Comparison of ENCODE assay signal across 8 cellular contexts in the genomic region with DNA sequence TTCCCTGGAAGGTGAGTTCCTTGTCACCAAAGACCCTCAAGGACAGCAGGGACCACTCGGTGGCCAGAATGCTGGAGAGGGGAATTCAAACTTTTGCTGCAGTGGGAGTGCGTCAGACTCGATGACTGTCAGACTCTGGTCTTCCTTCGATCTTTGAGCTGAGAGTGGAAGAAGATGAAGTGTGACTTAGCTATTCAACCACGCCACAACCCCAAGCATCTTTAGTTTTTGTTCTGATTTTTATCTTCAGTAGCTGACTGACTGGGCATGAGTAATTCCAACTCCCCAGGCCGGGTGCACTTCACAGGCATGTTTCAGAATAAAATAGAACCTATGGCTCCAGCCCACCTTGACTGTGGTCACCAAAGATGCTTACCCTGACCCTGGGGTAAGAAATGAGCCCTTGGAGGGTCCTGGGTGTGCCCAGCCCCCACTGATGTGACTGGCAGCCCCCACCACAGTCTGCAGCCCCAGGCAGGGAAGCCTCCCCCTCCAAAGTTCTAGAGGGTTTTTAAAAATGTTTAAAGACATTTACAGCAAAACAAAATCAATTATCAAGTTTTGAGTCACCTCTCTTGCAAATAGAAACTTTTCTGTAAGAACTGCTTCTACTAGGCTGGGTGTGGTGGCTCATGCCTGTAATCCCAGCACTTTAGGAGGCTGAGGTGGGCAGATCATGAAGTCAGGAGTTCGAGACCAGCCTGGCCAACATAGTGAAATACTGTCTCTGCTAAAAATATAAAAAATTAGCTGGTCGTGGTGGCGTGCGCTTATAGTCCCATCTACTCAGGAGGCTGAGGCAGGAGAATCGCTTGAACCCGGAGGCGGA. TPM values are rescaled to one million over a fixed set of nuclear protein-coding genes. Genes with fewer than 3 reads are reported as not detected.
DNase-seq lines count a peak whose midpoint lies in the region; ATAC-seq, FAIRE-seq and TF ChIP-seq lines count a peak whose summit lies in the region.

No MANE protein-coding gene starts in this region.

- H3K27ac Mint-ChIP-seq in activated T-helper 2 cell treated with anti-CD3 and anti-CD28 coated beads, Interferon-gamma antibody, Interleukin-2, Interleukin-4, amounts not matched to agents 10 μg/mL and 5 μg/mL and 100 μg/mL, durations not matched to agents 14 hours and 24 hours and 36 hours: peak overlapping the region; percentile 91
- H3K27ac Mint-ChIP-seq in WTC11: no peak overlapping the region; the same call in 1 of the 2 replicates

- no peak for FAIRE-seq in D721Med (lab: Jason Lieb, UNC)

- peak overlapping the region; percentile 30 for H3K4me3 Mint-ChIP-seq in activated T-helper 2 cell treated with anti-CD3 and anti-CD28 coated beads, Interferon-gamma antibody, Interleukin-2, Interleukin-4, amounts not matched to agents 10 μg/mL and 5 μg/mL and 100 μg/mL, durations not matched to agents 14 hours and 24 hours and 36 hours (ENCODE audit: low read depth)
- H3K4me3 Mint-ChIP-seq in WTC11: no peak overlapping the region

- H3K36me3 Mint-ChIP-seq in activated T-helper 2 cell treated with anti-CD3 and anti-CD28 coated beads, Interferon-gamma antibody, Interleukin-2, Interleukin-4, amounts not matched to agents 10 μg/mL and 5 μg/mL and 100 μg/mL, durations not matched to agents 14 hours and 24 hours and 36 hours (ENCODE audit: low read depth): peaks cover 5% of the 10 kb centered on the region
- no peaks in the 10 kb centered on the region; the same call in 1 of the 2 replicates for H3K36me3 Mint-ChIP-seq in WTC11

- TF ChIP-seq CTCF in GM13977 (IDR thresholded peaks at IDR 0.05; ENCODE audit: extremely low read depth, insufficient read depth, missing control alignments) (no peak), WTC11 (IDR thresholded peaks at IDR 0.05) (no peak), D721Med (IDR thresholded peaks at IDR 0.05; ENCODE audit: insufficient read depth, missing control alignments) (no peak)

- no peaks in the 10 kb centered on the region for H3K27me3 Mint-ChIP-seq in activated T-helper 2 cell treated with anti-CD3 and anti-CD28 coated beads, Interferon-gamma antibody, Interleukin-2, Interleukin-4, amounts not matched to agents 10 μg/mL and 5 μg/mL and 100 μg/mL, durations not matched to agents 14 hours and 24 hours and 36 hours (ENCODE audit: low read depth)
- H3K27me3 Mint-ChIP-seq in WTC11 (ENCODE audit: low read depth): no peaks in the 10 kb centered on the region; the same call in 1 of the 2 replicates

- ATAC-seq in HG03442 (IDR thresholded peaks at IDR 0.05; ENCODE audit: unreplicated experiment) (peak; percentile 47), WTC11 (no peak)

- intact Hi-C loops in activated T-helper 2 cell treated with anti-CD3 and anti-CD28 coated beads, Interferon-gamma antibody, Interleukin-2, Interleukin-4, amounts not matched to agents 10 μg/mL and 5 μg/mL and 100 μg/mL, durations not matched to agents 14 hours and 24 hours and 36 hours (cut with micrococcal nuclease): loop anchor here (1.0 kb wide), 10 partner anchors 14 to 127 kb away; no protein-coding TSS in a partner anchor

- peaks cover 10% of the 10 kb centered on the region for H3K9me3 Mint-ChIP-seq in activated T-helper 2 cell treated with anti-CD3 and anti-CD28 coated beads, Interferon-gamma antibody, Interleukin-2, Interleukin-4, amounts not matched to agents 10 μg/mL and 5 μg/mL and 100 μg/mL, durations not matched to agents 14 hours and 24 hours and 36 hours
- peaks cover 11% of the 10 kb centered on the region for H3K9me3 Mint-ChIP-seq in WTC11

- in situ Hi-C loops in GM13977 (cut with MboI; ENCODE audit: low pct_unique_long_range_greater_than_20kb, low sequenced_read_pairs, unreplicated experiment): no loop called here

- DNase-seq in GM13977 (ENCODE audit: low spot score) (peak; percentile 56), NCI-H510A (lab: John Stamatoyannopoulos, UW) (no peak), germinal center (ENCODE audit: low spot score) (no peak), WTC11 (ENCODE audit: low spot score) (no peak), D721Med (ENCODE audit: insufficient read length, low spot score) (no peak)
- peak; percentile 70 for DNase-seq in activated T-helper 2 cell treated with anti-CD3 and anti-CD28 coated beads, Interferon-gamma antibody, Interleukin-2, Interleukin-4, amounts not matched to agents 10 μg/mL and 5 μg/mL and 100 μg/mL, durations not matched to agents 14 hours and 24 hours and 36 hours (ENCODE audit: low spot score)
- DNase-seq in stimulated activated CD4-positive, alpha-beta T cell treated with anti-CD3 and anti-CD28 coated beads, Interleukin-1b, Interleukin-23, amount 100 ng/mL, for 4 hours (ENCODE audit: low read depth in 2 of 2): peak; percentile 32 to 46

- peaks cover 49% of the 10 kb centered on the region for H3K4me1 Mint-ChIP-seq in activated T-helper 2 cell treated with anti-CD3 and anti-CD28 coated beads, Interferon-gamma antibody, Interleukin-2, Interleukin-4, amounts not matched to agents 10 μg/mL and 5 μg/mL and 100 μg/mL, durations not matched to agents 14 hours and 24 hours and 36 hours (ENCODE audit: low read depth)
- H3K4me1 Mint-ChIP-seq in WTC11: peaks cover 3% of the 10 kb centered on the region; the same call in 1 of the 2 replicates

- CTCF ChIA-PET in WTC11 (lab: Charles Lee): interaction anchor here (1.6 kb wide), 1 partner anchor 115 kb away, joined by 5 read pairs; no protein-coding TSS in a partner anchor

- POLR2A ChIA-PET in WTC11 (lab: Charles Lee): no interaction called here

TF ChIP-seq in WTC11, 78 proteins besides CTCF, POLR2A, EP300 and RAD21 (continues in another document):
- TF ChIP-seq RORB (CRISPR knock-in tag; IDR thresholded peaks at IDR 0.05) (no peak), ZNF263 (CRISPR knock-in tag; IDR thresholded peaks at IDR 0.05; ENCODE audit: low read depth) (no peak), GRHL2 (CRISPR knock-in tag; IDR thresholded peaks at IDR 0.05; ENCODE audit: insufficient replicate concordance, severe bottlenecking) (no peak), FOXP1 (CRISPR knock-in tag; IDR thresholded peaks at IDR 0.05; ENCODE audit: borderline replicate concordance) (no peak), IRF2 (CRISPR knock-in tag; IDR thresholded peaks at IDR 0.05; ENCODE audit: borderline replicate concordance, low read depth) (no peak)
- TF ChIP-seq, protein P1, sequence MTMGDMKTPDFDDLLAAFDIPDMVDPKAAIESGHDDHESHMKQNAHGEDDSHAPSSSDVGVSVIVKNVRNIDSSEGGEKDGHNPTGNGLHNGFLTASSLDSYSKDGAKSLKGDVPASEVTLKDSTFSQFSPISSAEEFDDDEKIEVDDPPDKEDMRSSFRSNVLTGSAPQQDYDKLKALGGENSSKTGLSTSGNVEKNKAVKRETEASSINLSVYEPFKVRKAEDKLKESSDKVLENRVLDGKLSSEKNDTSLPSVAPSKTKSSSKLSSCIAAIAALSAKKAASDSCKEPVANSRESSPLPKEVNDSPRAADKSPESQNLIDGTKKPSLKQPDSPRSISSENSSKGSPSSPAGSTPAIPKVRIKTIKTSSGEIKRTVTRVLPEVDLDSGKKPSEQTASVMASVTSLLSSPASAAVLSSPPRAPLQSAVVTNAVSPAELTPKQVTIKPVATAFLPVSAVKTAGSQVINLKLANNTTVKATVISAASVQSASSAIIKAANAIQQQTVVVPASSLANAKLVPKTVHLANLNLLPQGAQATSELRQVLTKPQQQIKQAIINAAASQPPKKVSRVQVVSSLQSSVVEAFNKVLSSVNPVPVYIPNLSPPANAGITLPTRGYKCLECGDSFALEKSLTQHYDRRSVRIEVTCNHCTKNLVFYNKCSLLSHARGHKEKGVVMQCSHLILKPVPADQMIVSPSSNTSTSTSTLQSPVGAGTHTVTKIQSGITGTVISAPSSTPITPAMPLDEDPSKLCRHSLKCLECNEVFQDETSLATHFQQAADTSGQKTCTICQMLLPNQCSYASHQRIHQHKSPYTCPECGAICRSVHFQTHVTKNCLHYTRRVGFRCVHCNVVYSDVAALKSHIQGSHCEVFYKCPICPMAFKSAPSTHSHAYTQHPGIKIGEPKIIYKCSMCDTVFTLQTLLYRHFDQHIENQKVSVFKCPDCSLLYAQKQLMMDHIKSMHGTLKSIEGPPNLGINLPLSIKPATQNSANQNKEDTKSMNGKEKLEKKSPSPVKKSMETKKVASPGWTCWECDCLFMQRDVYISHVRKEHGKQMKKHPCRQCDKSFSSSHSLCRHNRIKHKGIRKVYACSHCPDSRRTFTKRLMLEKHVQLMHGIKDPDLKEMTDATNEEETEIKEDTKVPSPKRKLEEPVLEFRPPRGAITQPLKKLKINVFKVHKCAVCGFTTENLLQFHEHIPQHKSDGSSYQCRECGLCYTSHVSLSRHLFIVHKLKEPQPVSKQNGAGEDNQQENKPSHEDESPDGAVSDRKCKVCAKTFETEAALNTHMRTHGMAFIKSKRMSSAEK (CRISPR knock-in tag; IDR thresholded peaks at IDR 0.05; ENCODE audit: borderline replicate concordance): no peak
- TF ChIP-seq, protein P2, sequence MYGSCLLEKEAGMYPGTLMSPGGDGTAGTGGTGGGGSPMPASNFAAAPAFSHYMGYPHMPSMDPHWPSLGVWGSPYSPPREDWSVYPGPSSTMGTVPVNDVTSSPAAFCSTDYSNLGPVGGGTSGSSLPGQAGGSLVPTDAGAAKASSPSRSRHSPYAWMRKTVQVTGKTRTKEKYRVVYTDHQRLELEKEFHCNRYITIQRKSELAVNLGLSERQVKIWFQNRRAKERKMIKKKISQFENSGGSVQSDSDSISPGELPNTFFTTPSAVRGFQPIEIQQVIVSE (CRISPR knock-in tag; IDR thresholded peaks at IDR 0.05; ENCODE audit: borderline replicate concordance): no peak
- TF ChIP-seq, protein P3, sequence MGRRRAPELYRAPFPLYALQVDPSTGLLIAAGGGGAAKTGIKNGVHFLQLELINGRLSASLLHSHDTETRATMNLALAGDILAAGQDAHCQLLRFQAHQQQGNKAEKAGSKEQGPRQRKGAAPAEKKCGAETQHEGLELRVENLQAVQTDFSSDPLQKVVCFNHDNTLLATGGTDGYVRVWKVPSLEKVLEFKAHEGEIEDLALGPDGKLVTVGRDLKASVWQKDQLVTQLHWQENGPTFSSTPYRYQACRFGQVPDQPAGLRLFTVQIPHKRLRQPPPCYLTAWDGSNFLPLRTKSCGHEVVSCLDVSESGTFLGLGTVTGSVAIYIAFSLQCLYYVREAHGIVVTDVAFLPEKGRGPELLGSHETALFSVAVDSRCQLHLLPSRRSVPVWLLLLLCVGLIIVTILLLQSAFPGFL (CRISPR knock-in tag; IDR thresholded peaks at IDR 0.05; ENCODE audit: borderline replicate concordance): no peak

RNA-seq across cellular contexts. Expression of a gene that starts 24.9 kb away (rescaled TPM):
- 334 and 339 TPM in 2 replicates for total RNA-seq in activated T-helper 2 cell treated with anti-CD3 and anti-CD28 coated beads, Interferon-gamma antibody, Interleukin-2, Interleukin-4, amounts not matched to agents 10 μg/mL and 5 μg/mL and 100 μg/mL, durations not matched to agents 14 hours and 24 hours and 36 hours
- 394 to 395 TPM (median 395 TPM) in 3 replicates for total RNA-seq in WTC11 (2021)

Comparison
In these comparisons a context has a peak if more than half of its experiments do, and no peak if none do; other contexts are left out.
1. DNase-seq: peak in GM13977 (single experiment), activated T-helper 2 cell treated with anti-CD3 and anti-CD28 coated beads, Interferon-gamma antibody, Interleukin-2, Interleukin-4, amounts not matched to agents 10 μg/mL and 5 μg/mL and 100 μg/mL, durations not matched to agents 14 hours and 24 hours and 36 hours (single experiment) and stimulated activated CD4-positive, alpha-beta T cell treated with anti-CD3 and anti-CD28 coated beads, Interleukin-1b, Interleukin-23, amount 100 ng/mL, for 4 hours (2 of 2); none in NCI-H510A (single experiment), germinal center (single experiment), WTC11 (single experiment) and D721Med (single experiment).